Comparison of ENCODE assay signal across 2 cellular contexts in genomic region chr1:43560286-43560685, GRCh38.
TF ChIP-seq lines count a peak whose summit lies in the region.

No MANE protein-coding gene starts in this region.

TF ChIP-seq in IMR-90, 13 proteins besides CTCF, POLR2A, EP300 and RAD21:
- no peak for TF ChIP-seq SMC3 (IDR thresholded peaks at IDR 0.05; ENCODE audit: low read depth, low read length)
- no peak for TF ChIP-seq USF2 (IDR thresholded peaks at IDR 0.05; ENCODE audit: low read depth, low read length)
- TF ChIP-seq RCOR1 (IDR thresholded peaks at IDR 0.05; ENCODE audit: insufficient replicate concordance, low read length) = no peak
- no peak for TF ChIP-seq NFE2L2 (IDR thresholded peaks at IDR 0.05; ENCODE audit: low read depth, low read length)
- TF ChIP-seq RFX5 (IDR thresholded peaks at IDR 0.05; ENCODE audit: low read depth, low read length) = no peak
- no peak for TF ChIP-seq ELK1 (IDR thresholded peaks at IDR 0.05; ENCODE audit: borderline replicate concordance, low read depth, low read length)

TF ChIP-seq in H1, 55 proteins besides CTCF, POLR2A, EP300 and RAD21:
- TF ChIP-seq CBX5 (IDR thresholded peaks at IDR 0.05; ENCODE audit: low read depth, low read length) = no peak
- TF ChIP-seq CREB1 (IDR thresholded peaks at IDR 0.05) = no peak
- TF ChIP-seq PHF8 (conservative IDR thresholded peaks at IDR 0.05; ENCODE audit: low read depth, low read length) = no peak
- no peak for TF ChIP-seq TBP (IDR thresholded peaks at IDR 0.05; ENCODE audit: low read depth, low read length)
- no peak for TF ChIP-seq YY1 (IDR thresholded peaks at IDR 0.05; ENCODE audit: low read depth, low read length)
- TF ChIP-seq TAF7 (optimal IDR thresholded peaks at IDR 0.05; ENCODE audit: borderline replicate concordance, low read depth, low read length) = no peak
- TF ChIP-seq CHD7 (IDR thresholded peaks at IDR 0.05; ENCODE audit: insufficient replicate concordance, low read length) = no peak
- TF ChIP-seq MAFK (IDR thresholded peaks at IDR 0.05; ENCODE audit: low read depth, low read length) = no peak
- no peak for TF ChIP-seq CTBP2 (IDR thresholded peaks at IDR 0.05; ENCODE audit: borderline replicate concordance, insufficient read depth, insufficient read length, low read length)
- TF ChIP-seq RXRA (IDR thresholded peaks at IDR 0.05; ENCODE audit: insufficient read depth, low read depth, low read length) = no peak
- TF ChIP-seq SP1 (IDR thresholded peaks at IDR 0.05; ENCODE audit: low read depth, low read length) = no peak
- TF ChIP-seq ATF2 (IDR thresholded peaks at IDR 0.05; ENCODE audit: low read length) = no peak
- no peak for TF ChIP-seq HDAC2 (IDR thresholded peaks at IDR 0.05; ENCODE audit: borderline replicate concordance in 1 of 2, low read depth in 2 of 2, low read length in 2 of 2)
- no peak for TF ChIP-seq E2F6 (IDR thresholded peaks at IDR 0.05)
- no peak for TF ChIP-seq SP2 (IDR thresholded peaks at IDR 0.05; ENCODE audit: low read length)
- no peak for TF ChIP-seq FOSL1 (IDR thresholded peaks at IDR 0.05; ENCODE audit: insufficient read depth, low read depth, low read length)
